ENCODE assay signal across 15 cellular contexts in genomic region chr3:148882288-148882687, GRCh38. TPM values are rescaled to one million over a fixed set of nuclear protein-coding genes. Genes with fewer than 3 reads are reported as not detected.
DNase-seq lines count a peak whose midpoint lies in the region; ATAC-seq and TF ChIP-seq lines count a peak whose summit lies in the region.
"Had no signal": no experiment of that assay in that cellular context is flagged by ENCODE, and none has a peak within 500 bp of the region (broad histone marks: within the 10 kb centered on the region; RNA-seq: fewer than 3 reads in every experiment).

No MANE protein-coding gene starts in this region.

- POLR2A ChIA-PET in HEK293T (lab: Yijun Ruan, JAX) = no interaction called here

- DNase-seq in HEK293T (ENCODE audit: extremely low spot score) = no peak
- DNase-seq in NCI-H2196 (lab: John Stamatoyannopoulos, UW; ENCODE audit: unreplicated experiment) = peak; percentile 57
- DNase-seq in choroid plexus epithelial cell (ENCODE audit: low read depth) = peak; percentile 86
- DNase-seq in renal cortical epithelial cell (ENCODE audit: low read depth) = peak; percentile 3
- no peak for DNase-seq in germinal center (ENCODE audit: low spot score)
- DNase-seq: activated T-cell treated with anti-CD3 and anti-CD28 coated beads, Interleukin-2, amount 50 U/mL, for 72 hours; anterior cingulate cortex; hypothalamus; KBM-7; NCI-H2171 had no signal

- ATAC-seq in GM21360 (IDR thresholded peaks at IDR 0.05; ENCODE audit: unreplicated experiment) = no peak
- ATAC-seq in GM19452 (IDR thresholded peaks at IDR 0.05; ENCODE audit: unreplicated experiment) = no peak
- ATAC-seq: activated T-cell treated with anti-CD3 and anti-CD28 coated beads, Interleukin-2, amount 50 U/mL, for 72 hours had no signal

- TF ChIP-seq CTCF in choroid plexus epithelial cell (conservative IDR thresholded peaks at IDR 0.05; ENCODE audit: low read depth, low read length) = no peak

- CTCF ChIA-PET in HEK293T (lab: Yijun Ruan, JAX) = no interaction called here

- no peak overlapping the region for H3K4me3 ChIP-seq in choroid plexus epithelial cell (ENCODE audit: low read depth, low read length)
- H3K4me3 ChIP-seq: smooth muscle cell had no signal

TF ChIP-seq in HEK293T, 16 proteins besides CTCF, POLR2A, EP300 and RAD21:
- TF ChIP-seq PKNOX1 (IDR thresholded peaks at IDR 0.05) (no peak), FOXA1 (IDR thresholded peaks at IDR 0.05) (0 out of 2 replicates have a peak, but pooled peaks have one; percentile 21)

RNA-seq across cellular contexts. Expression of gene CPA3, which starts 17.2 kb away (rescaled TPM):
- total RNA-seq in renal cortical epithelial cell = not detected in 2 replicates
- total RNA-seq: activated T-cell treated with anti-CD3 and anti-CD28 coated beads, Interleukin-2, amount 50 U/mL, for 72 hours; lung microvascular endothelial cell; smooth muscle cell; T-helper 1 cell treated with Interleukin-12 subunit alpha and Interleukin-12 subunit beta and Interleukin-4 antibody, amounts not matched to agents 30 ng/mL and 1 ng/mL, for 36 hours had no signal

RNA-seq across cellular contexts. Expression of gene CPB1, which starts 54.7 kb away (rescaled TPM):
- not detected in 2 replicates for total RNA-seq in renal cortical epithelial cell
- total RNA-seq: activated T-cell treated with anti-CD3 and anti-CD28 coated beads, Interleukin-2, amount 50 U/mL, for 72 hours; lung microvascular endothelial cell; smooth muscle cell; T-helper 1 cell treated with Interleukin-12 subunit alpha and Interleukin-12 subunit beta and Interleukin-4 antibody, amounts not matched to agents 30 ng/mL and 1 ng/mL, for 36 hours had no signal

Comparison
In these comparisons a context has a peak if more than half of its experiments do, and no peak if none do; other contexts are left out.
1. DNase-seq: peak in NCI-H2196 (single experiment), choroid plexus epithelial cell (single experiment) and renal cortical epithelial cell (single experiment); none in HEK293T (single experiment) and germinal center (single experiment).